8 cellular contexts compared by ENCODE assay signal in genomic region chrX:155262970-155263754, GRCh38. TPM values are rescaled to one million over a fixed set of nuclear protein-coding genes. Genes with fewer than 3 reads are reported as not detected.
A peak's percentile ranks its signal among the peaks of the same experiment; 100 is the strongest.
DNase-seq lines count a peak whose midpoint lies in the region; ATAC-seq, FAIRE-seq and TF ChIP-seq lines count a peak whose summit lies in the region.

No MANE protein-coding gene starts in this region.

- peaks cover 1% of the 10 kb centered on the region for H3K36me3 Mint-ChIP-seq in chondrocyte (ENCODE audit: low read depth)

- no peaks in the 10 kb centered on the region for H3K36me3 ChIP-seq in small intestine (ENCODE audit: control insufficient read depth in 2 of 2, insufficient read depth in 2 of 2, low read length in 2 of 2)
- no peaks in the 10 kb centered on the region for H3K36me3 ChIP-seq in adrenal gland (replicated peaks in 1 of 2)

- WGBS in small intestine, 3 donors = 32 to 45% (median 44%) methylated on average over 5 of the region's 5 CpGs
- 41 to 51% (median 45%) methylated on average over 5 of the region's 5 CpGs for WGBS in adrenal gland, 4 donors

- no peaks in the 10 kb centered on the region for H3K27me3 ChIP-seq in small intestine (ENCODE audit: control insufficient read depth in 2 of 2, insufficient read depth in 2 of 2, low read length in 2 of 2)
- no peaks in the 10 kb centered on the region for H3K27me3 ChIP-seq in adrenal gland

- FAIRE-seq in small intestine (lab: Jason Lieb, UNC) = no peak

- H3K4me1 ChIP-seq in small intestine (ENCODE audit: control insufficient read depth in 2 of 2, insufficient read depth in 1 of 2, low read depth in 1 of 2, low read length in 1 of 2) = no peaks in the 10 kb centered on the region
- H3K4me1 ChIP-seq in adrenal gland (replicated peaks in 1 of 2) = no peaks in the 10 kb centered on the region

- intact Hi-C loops in adrenal gland (cut with DNase I) (no loop called here), left ventricle myocardium superior (cut with micrococcal nuclease) (no loop called here)

- H3K9me3 ChIP-seq in small intestine (ENCODE audit: control insufficient read depth, low read depth) = no peaks in the 10 kb centered on the region
- no peaks in the 10 kb centered on the region for H3K9me3 ChIP-seq in adrenal gland (replicated peaks in 1 of 3)

- peak overlapping the region; percentile 61 for H3K4me3 ChIP-seq in LNCaP clone FGC (ENCODE audit: low read depth, low read length)
- H3K4me3 ChIP-seq in small intestine (ENCODE audit: low read depth in 1 of 2, low read length in 2 of 2) = peak overlapping the region in 1 of 2 donors; percentile 50
- H3K4me3 ChIP-seq in adrenal gland = no peak overlapping the region

- no peak overlapping the region for H3K27ac Mint-ChIP-seq in chondrocyte (ENCODE audit: unreplicated experiment)

- no peaks in the 10 kb centered on the region for H3K27me3 Mint-ChIP-seq in chondrocyte (ENCODE audit: low read depth)

- no peak for TF ChIP-seq POLR2A in adrenal gland (IDR thresholded peaks at IDR 0.05)

- peaks cover 13% of the 10 kb centered on the region for H3K4me1 Mint-ChIP-seq in chondrocyte (ENCODE audit: low read depth)

- H3K27ac ChIP-seq in small intestine (ENCODE audit: low read depth in 1 of 2, low read length in 1 of 2) = no peak overlapping the region
- no peak overlapping the region for H3K27ac ChIP-seq in adrenal gland

- H3K4me3 Mint-ChIP-seq in chondrocyte (ENCODE audit: unreplicated experiment) = peak overlapping the region; percentile 77

- TF ChIP-seq CTCF in LNCaP clone FGC (IDR thresholded peaks at IDR 0.05; ENCODE audit: control insufficient read depth, extremely low read depth, insufficient read depth) (no peak), chondrocyte (IDR thresholded peaks at IDR 0.05) (no peak), adrenal gland (IDR thresholded peaks at IDR 0.05) (no peak)

- H3K9me3 Mint-ChIP-seq in chondrocyte (ENCODE audit: low read depth) = peaks cover 6% of the 10 kb centered on the region

- no peak for ATAC-seq in left ventricle myocardium superior

- DNase-seq in SIG-M5 treated with dmso at 0.1 percent for 504 hours (lab: John Stamatoyannopoulos, UW; ENCODE audit: unreplicated experiment) = peak; percentile 1
- DNase-seq in SIG-M5 (lab: John Stamatoyannopoulos, UW) = no peak
- DNase-seq in LNCaP clone FGC (ENCODE audit: low read depth) = no peak
- no peak for DNase-seq in chondrocyte (ENCODE audit: low spot score)
- peak; percentile 1 for DNase-seq in small intestine
- DNase-seq in adrenal gland = no peak
- no peak for DNase-seq in left ventricle myocardium superior
- DNase-seq in AG08396 (ENCODE audit: low spot score) = no peak

RNA-seq across cellular contexts. Expression of gene RAB39B, which starts 1.1 kb away (rescaled TPM):
- total RNA-seq in chondrocyte (2.0 to 3.1 TPM (median 3.1 TPM) in 3 replicates), adrenal gland (1 to 10 TPM in 2 of 8 donors, under 1 TPM in 6; 0.18 to 2.1 (median 0.74) TPM), left ventricle myocardium superior (not detected)
- polyA plus RNA-seq in small intestine (under 1 TPM in 2 of 3 donors, not detected in 1; 0.27 to 0.91 TPM), adrenal gland (1 to 10 TPM in 2 of 3 donors, under 1 TPM in 1; 0.77 to 2.6 (median 1.8) TPM)

RNA-seq across cellular contexts. Expression of gene VBP1, which starts 46.9 kb away (rescaled TPM):
- total RNA-seq in chondrocyte = 35.5 to 42.9 TPM (median 38.5 TPM) in 3 replicates
- 10 to 100 TPM; 35.1 to 39.1 (median 38.9) TPM for polyA plus RNA-seq in small intestine
- total RNA-seq in adrenal gland = 10 to 100 TPM; 18.2 to 46.3 (median 39.9) TPM
- polyA plus RNA-seq in adrenal gland = 10 to 100 TPM; 18.7 to 85.4 (median 19.5) TPM
- 68.6 TPM for total RNA-seq in left ventricle myocardium superior

Comparison
In these comparisons a context has a peak if more than half of its experiments do, and no peak if none do; other contexts are left out.
1. DNase-seq: peak in SIG-M5 treated with dmso at 0.1 percent for 504 hours (single experiment) and small intestine (single experiment); none in SIG-M5 (single experiment), LNCaP clone FGC (single experiment), chondrocyte (single experiment), adrenal gland (0 of 7), left ventricle myocardium superior (single experiment) and AG08396 (single experiment).